In genomic region chr6:162603231-162603630, GRCh38 we compare ENCODE assay signal across 2 cellular contexts.
TF ChIP-seq lines count a peak whose summit lies in the region.

No MANE protein-coding gene starts in this region.

TF ChIP-seq in GM23338, 12 proteins besides CTCF, POLR2A, EP300 and RAD21:
- TF ChIP-seq REST (IDR thresholded peaks at IDR 0.05; ENCODE audit: unreplicated experiment): no peak
- no peak for TF ChIP-seq NANOG (IDR thresholded peaks at IDR 0.05; ENCODE audit: borderline replicate concordance)
- no peak for TF ChIP-seq ZNF331 (CRISPR knock-in tag; IDR thresholded peaks at IDR 0.05; ENCODE audit: low read depth)
- TF ChIP-seq JUNB (IDR thresholded peaks at IDR 0.05; ENCODE audit: unreplicated experiment): no peak
- no peak for TF ChIP-seq POLR2AphosphoS5 (IDR thresholded peaks at IDR 0.05; ENCODE audit: low read depth)
- no peak for TF ChIP-seq STAT1 (IDR thresholded peaks at IDR 0.05; ENCODE audit: unreplicated experiment)
- no peak for TF ChIP-seq ZNF462 (CRISPR knock-in tag; IDR thresholded peaks at IDR 0.05)
- no peak for TF ChIP-seq EZH2phosphoT487 (IDR thresholded peaks at IDR 0.05; ENCODE audit: unreplicated experiment)
- no peak for TF ChIP-seq CREB1 (CRISPR knock-in tag; IDR thresholded peaks at IDR 0.05; ENCODE audit: low read depth)
- TF ChIP-seq ETS1 (IDR thresholded peaks at IDR 0.05): no peak
- no peak for TF ChIP-seq ZNF114 (CRISPR knock-in tag; IDR thresholded peaks at IDR 0.05)
- no peak for TF ChIP-seq EZH2 (IDR thresholded peaks at IDR 0.05; ENCODE audit: low read depth, unreplicated experiment)

TF ChIP-seq in WTC11, 78 proteins besides CTCF, POLR2A, EP300 and RAD21 (continued from another document):
- TF ChIP-seq HMGXB4 (CRISPR knock-in tag; IDR thresholded peaks at IDR 0.05) (no peak), PRDM15 (CRISPR knock-in tag; IDR thresholded peaks at IDR 0.05) (no peak), NR3C1 (CRISPR knock-in tag; conservative IDR thresholded peaks at IDR 0.05; ENCODE audit: low read depth) (no peak), ZSCAN18 (CRISPR knock-in tag; IDR thresholded peaks at IDR 0.05) (no peak)
